Comparison of ENCODE assay signal across 14 cellular contexts in genomic region chr2:63661076-63661475, GRCh38.
DNase-seq lines count a peak whose midpoint lies in the region; ATAC-seq and TF ChIP-seq lines count a peak whose summit lies in the region.
"Had no signal": no experiment of that assay in that cellular context is flagged by ENCODE, and none has a peak within 500 bp of the region (broad histone marks: within the 10 kb centered on the region; RNA-seq: fewer than 3 reads in every experiment).

No MANE protein-coding gene starts in this region.

- POLR2A ChIA-PET in MCF 10A (lab: Yijun Ruan, JAX), result interaction anchor here (0.7 kb wide), 1 partner anchor 27 kb away, joined by 3 read pairs; no protein-coding TSS in a partner anchor
- POLR2A ChIA-PET in activated CD8-positive, alpha-beta T cell treated with anti-CD3 and anti-CD28 coated beads for 36 hours (lab: Charles Lee), result no interaction called here

- H3K36me3 ChIP-seq in breast epithelium, result no peaks in the 10 kb centered on the region
- no peaks in the 10 kb centered on the region for H3K36me3 ChIP-seq in RWPE2 (ENCODE audit: low read depth)

- no peaks in the 10 kb centered on the region for H3K27me3 Mint-ChIP-seq in MCF 10A (ENCODE audit: insufficient read depth, unreplicated experiment)
- peaks cover 4% of the 10 kb centered on the region for H3K27me3 Mint-ChIP-seq in activated T-helper 1 cell treated with anti-CD3 and anti-CD28 coated beads, Interleukin-12 subunit alpha, Interleukin-12 subunit beta, Interleukin-2, Interleukin-4 antibody, amounts not matched to agents 30 ng/mL and 10 ng/mL and 1 ng/mL, durations not matched to agents 14 hours and 24 hours and 36 hours (ENCODE audit: insufficient read depth)
- peaks cover 15% of the 10 kb centered on the region for H3K27me3 Mint-ChIP-seq in activated CD8-positive, alpha-beta T cell treated with anti-CD3 and anti-CD28 coated beads for 36 hours

- peaks cover 8% of the 10 kb centered on the region for H3K9me3 Mint-ChIP-seq in MCF 10A (ENCODE audit: unreplicated experiment)
- H3K9me3 Mint-ChIP-seq in activated T-helper 1 cell treated with anti-CD3 and anti-CD28 coated beads, Interleukin-12 subunit alpha, Interleukin-12 subunit beta, Interleukin-2, Interleukin-4 antibody, amounts not matched to agents 30 ng/mL and 10 ng/mL and 1 ng/mL, durations not matched to agents 14 hours and 24 hours and 36 hours, result no peaks in the 10 kb centered on the region
- no peaks in the 10 kb centered on the region for H3K9me3 Mint-ChIP-seq in activated CD8-positive, alpha-beta T cell treated with anti-CD3 and anti-CD28 coated beads for 36 hours

- H3K4me3 Mint-ChIP-seq in MCF 10A (ENCODE audit: unreplicated experiment), result no peak overlapping the region
- no peak overlapping the region for H3K4me3 Mint-ChIP-seq in activated T-helper 1 cell treated with anti-CD3 and anti-CD28 coated beads, Interleukin-12 subunit alpha, Interleukin-12 subunit beta, Interleukin-2, Interleukin-4 antibody, amounts not matched to agents 30 ng/mL and 10 ng/mL and 1 ng/mL, durations not matched to agents 14 hours and 24 hours and 36 hours
- H3K4me3 Mint-ChIP-seq in activated CD8-positive, alpha-beta T cell treated with anti-CD3 and anti-CD28 coated beads for 36 hours, result no peak overlapping the region
- H3K4me3 Mint-ChIP-seq: nephron progenitor cell, WTC11 had no signal

- peak; percentile 96 for ATAC-seq in RWPE2 (ENCODE audit: low read depth)
- no peak for ATAC-seq in activated CD8-positive, alpha-beta T cell treated with anti-CD3 and anti-CD28 coated beads for 36 hours
- ATAC-seq: WTC11 had no signal

- no peaks in the 10 kb centered on the region for H3K36me3 Mint-ChIP-seq in MCF 10A (ENCODE audit: insufficient read depth, unreplicated experiment)
- H3K36me3 Mint-ChIP-seq in activated T-helper 1 cell treated with anti-CD3 and anti-CD28 coated beads, Interleukin-12 subunit alpha, Interleukin-12 subunit beta, Interleukin-2, Interleukin-4 antibody, amounts not matched to agents 30 ng/mL and 10 ng/mL and 1 ng/mL, durations not matched to agents 14 hours and 24 hours and 36 hours (ENCODE audit: low read depth), result no peaks in the 10 kb centered on the region
- no peaks in the 10 kb centered on the region for H3K36me3 Mint-ChIP-seq in activated CD8-positive, alpha-beta T cell treated with anti-CD3 and anti-CD28 coated beads for 36 hours (ENCODE audit: low read depth)
- H3K36me3 Mint-ChIP-seq: WTC11 had no signal

- intact Hi-C loops in MCF 10A (cut with micrococcal nuclease) (no loop called here), breast epithelium (cut with DNase I; ENCODE audit: low total_unique reads) (no loop called here)
- intact Hi-C loops in activated T-helper 1 cell treated with anti-CD3 and anti-CD28 coated beads, Interleukin-12 subunit alpha, Interleukin-12 subunit beta, Interleukin-2, Interleukin-4 antibody, amounts not matched to agents 30 ng/mL and 10 ng/mL and 1 ng/mL, durations not matched to agents 14 hours and 24 hours and 36 hours (cut with micrococcal nuclease), result no loop called here
- intact Hi-C loops in activated CD8-positive, alpha-beta T cell treated with anti-CD3 and anti-CD28 coated beads for 36 hours (cut with micrococcal nuclease), result no loop called here

- no peak for TF ChIP-seq CTCF in MCF 10A (IDR thresholded peaks at IDR 0.05; ENCODE audit: unreplicated experiment)
- TF ChIP-seq CTCF in breast epithelium (IDR thresholded peaks at IDR 0.05), result no peak
- TF ChIP-seq CTCF in RWPE2 (IDR thresholded peaks at IDR 0.05; ENCODE audit: poor library complexity, severe bottlenecking), result no peak
- no peak for TF ChIP-seq CTCF in fibroblast of the aortic adventitia (IDR thresholded peaks at IDR 0.05; ENCODE audit: insufficient read depth, low read length)
- no peak for TF ChIP-seq CTCF in activated CD8-positive, alpha-beta T cell treated with anti-CD3 and anti-CD28 coated beads for 36 hours (IDR thresholded peaks at IDR 0.05)

- peak; percentile 33 for DNase-seq in MCF 10A (ENCODE audit: unreplicated experiment)
- no peak for DNase-seq in breast epithelium (ENCODE audit: low spot score in 2 of 2)
- DNase-seq in RWPE2 (ENCODE audit: low spot score), result no peak
- DNase-seq in fibroblast of the aortic adventitia (ENCODE audit: low read depth), result peak; percentile 77
- DNase-seq in stromal cell of bone marrow (ENCODE audit: low read depth), result peak; percentile 74
- no peak for DNase-seq in activated T-helper 1 cell treated with anti-CD3 and anti-CD28 coated beads, Interleukin-12 subunit alpha, Interleukin-12 subunit beta, Interleukin-2, Interleukin-4 antibody, amounts not matched to agents 30 ng/mL and 10 ng/mL and 1 ng/mL, durations not matched to agents 14 hours and 24 hours and 36 hours (ENCODE audit: low spot score)
- DNase-seq in NCI-H1417 treated with DMSO at 0.1 percent for 48 hours (lab: John Stamatoyannopoulos, UW), result no peak
- no peak for DNase-seq in activated CD8-positive, alpha-beta T cell treated with anti-CD3 and anti-CD28 coated beads for 36 hours
- DNase-seq: AML-193, anterior cingulate cortex, NCI-H524, nephron progenitor cell, SHP77 had no signal

- H3K27ac ChIP-seq in breast epithelium (no peak overlapping the region), RWPE2 (ENCODE audit: poor library complexity, severe bottlenecking) (peak overlapping the region; percentile 49)

- no peak overlapping the region for H3K4me3 ChIP-seq in breast epithelium
- no peak overlapping the region for H3K4me3 ChIP-seq in RWPE2 (ENCODE audit: severe bottlenecking)
- H3K4me3 ChIP-seq in fibroblast of the aortic adventitia (ENCODE audit: low read depth, low read length), result no peak overlapping the region

- H3K4me1 ChIP-seq in breast epithelium (no peaks in the 10 kb centered on the region), RWPE2 (ENCODE audit: insufficient read depth, poor library complexity, severe bottlenecking) (peaks cover 10% of the 10 kb centered on the region)

- H3K9me3 ChIP-seq in breast epithelium, result no peaks in the 10 kb centered on the region
- H3K9me3 ChIP-seq in RWPE2 (ENCODE audit: severe bottlenecking), result no peaks in the 10 kb centered on the region

- BruUV-seq in MCF 10A (replicated peaks; lab: Mats Ljungman, UMichigan), result no TSS peak

- peaks cover 17% of the 10 kb centered on the region for H3K4me1 Mint-ChIP-seq in MCF 10A (ENCODE audit: insufficient read depth, unreplicated experiment)
- no peaks in the 10 kb centered on the region for H3K4me1 Mint-ChIP-seq in activated T-helper 1 cell treated with anti-CD3 and anti-CD28 coated beads, Interleukin-12 subunit alpha, Interleukin-12 subunit beta, Interleukin-2, Interleukin-4 antibody, amounts not matched to agents 30 ng/mL and 10 ng/mL and 1 ng/mL, durations not matched to agents 14 hours and 24 hours and 36 hours (ENCODE audit: low read depth)
- H3K4me1 Mint-ChIP-seq in activated CD8-positive, alpha-beta T cell treated with anti-CD3 and anti-CD28 coated beads for 36 hours (ENCODE audit: low read depth), result no peaks in the 10 kb centered on the region
- H3K4me1 Mint-ChIP-seq: nephron progenitor cell had no signal

- no peak overlapping the region for H3K27ac Mint-ChIP-seq in MCF 10A (ENCODE audit: low read depth, unreplicated experiment)
- H3K27ac Mint-ChIP-seq in activated T-helper 1 cell treated with anti-CD3 and anti-CD28 coated beads, Interleukin-12 subunit alpha, Interleukin-12 subunit beta, Interleukin-2, Interleukin-4 antibody, amounts not matched to agents 30 ng/mL and 10 ng/mL and 1 ng/mL, durations not matched to agents 14 hours and 24 hours and 36 hours, result no peak overlapping the region
- H3K27ac Mint-ChIP-seq in activated CD8-positive, alpha-beta T cell treated with anti-CD3 and anti-CD28 coated beads for 36 hours, result no peak overlapping the region
- H3K27ac Mint-ChIP-seq: nephron progenitor cell, WTC11 had no signal

- TF ChIP-seq POLR2A in breast epithelium (IDR thresholded peaks at IDR 0.05), result no peak

- CTCF ChIA-PET in MCF 10A (lab: Yijun Ruan, JAX), result no interaction called here
- CTCF ChIA-PET in activated CD8-positive, alpha-beta T cell treated with anti-CD3 and anti-CD28 coated beads for 36 hours (lab: Charles Lee), result no interaction called here

- H3K27me3 ChIP-seq in breast epithelium, result no peaks in the 10 kb centered on the region
- H3K27me3 ChIP-seq in RWPE2 (ENCODE audit: insufficient read depth, poor library complexity, severe bottlenecking), result no peaks in the 10 kb centered on the region

Comparison
In these comparisons a context has a peak if more than half of its experiments do, and no peak if none do; other contexts are left out.
1. DNase-seq: peak in MCF 10A (single experiment), fibroblast of the aortic adventitia (single experiment) and stromal cell of bone marrow (single experiment); none in breast epithelium (0 of 2), RWPE2 (single experiment), activated T-helper 1 cell treated with anti-CD3 and anti-CD28 coated beads, Interleukin-12 subunit alpha, Interleukin-12 subunit beta, Interleukin-2, Interleukin-4 antibody, amounts not matched to agents 30 ng/mL and 10 ng/mL and 1 ng/mL, durations not matched to agents 14 hours and 24 hours and 36 hours (single experiment), NCI-H1417 treated with DMSO at 0.1 percent for 48 hours (single experiment) and activated CD8-positive, alpha-beta T cell treated with anti-CD3 and anti-CD28 coated beads for 36 hours (single experiment).